Comparison of ENCODE assay signal across 16 cellular contexts in the genomic region with DNA sequence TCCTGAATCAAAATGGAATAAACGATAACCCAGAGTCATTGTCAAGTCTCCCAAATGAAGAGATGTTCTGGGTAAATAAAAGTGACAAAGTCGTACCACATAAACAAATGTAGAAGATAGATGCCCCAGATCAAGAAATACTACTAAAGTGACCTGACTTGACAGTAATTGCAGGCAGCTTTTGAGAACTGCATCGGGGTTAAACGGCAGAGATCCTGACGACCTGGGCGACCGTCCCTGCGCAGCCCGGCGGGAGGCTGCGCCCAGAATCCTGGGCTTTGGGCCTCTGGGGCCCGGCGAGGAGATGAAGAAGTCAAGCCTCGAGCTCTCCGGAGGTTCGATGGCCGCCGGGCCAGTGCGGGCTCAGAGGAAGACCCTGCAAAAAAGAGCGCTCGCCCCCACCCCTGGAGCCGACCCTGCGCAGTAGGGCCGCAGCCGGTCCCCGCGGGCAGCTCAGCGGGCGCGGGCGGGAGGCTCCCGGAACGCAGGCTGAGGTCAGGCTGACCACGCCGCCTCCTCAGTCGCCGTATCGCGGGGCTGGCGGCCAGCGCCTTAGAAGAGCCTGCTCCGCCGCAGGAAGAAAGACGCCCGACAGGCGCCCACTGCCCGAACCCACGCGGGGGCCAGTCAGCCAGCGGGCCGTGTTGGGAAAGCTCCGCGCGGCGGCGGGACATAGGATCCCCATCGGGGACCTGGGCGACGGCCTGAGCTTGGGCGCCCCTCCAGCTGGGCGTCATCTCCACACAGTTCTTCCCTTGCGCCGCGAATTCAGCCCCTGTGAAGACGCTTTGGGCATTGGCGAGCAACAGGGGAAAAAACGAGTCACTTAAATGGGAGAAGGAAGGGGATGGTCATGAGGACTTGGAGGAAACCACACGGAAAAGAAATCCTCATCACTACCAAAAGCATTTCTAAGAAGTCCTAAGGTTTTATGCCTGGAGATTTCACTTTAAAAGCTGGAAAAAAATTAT. TPM values are rescaled to one million over a fixed set of nuclear protein-coding genes. Genes with fewer than 3 reads are reported as not detected.
DNase-seq lines count a peak whose midpoint lies in the region; ATAC-seq, FAIRE-seq and TF ChIP-seq lines count a peak whose summit lies in the region.
"Had no signal": no experiment of that assay in that cellular context is flagged by ENCODE, and none has a peak within 500 bp of the region (broad histone marks: within the 10 kb centered on the region; RNA-seq: fewer than 3 reads in every experiment).

No MANE protein-coding gene starts in this region.

- TF ChIP-seq CTCF in left ventricle myocardium inferior (IDR thresholded peaks at IDR 0.05; ENCODE audit: borderline replicate concordance) = no peak
- TF ChIP-seq CTCF in heart left ventricle (IDR thresholded peaks at IDR 0.05) = no peak
- no peak for TF ChIP-seq CTCF in astrocyte (IDR thresholded peaks at IDR 0.05; ENCODE audit: insufficient read depth, low read depth, low read length)
- no peak for TF ChIP-seq CTCF in upper lobe of right lung (IDR thresholded peaks at IDR 0.05)

- H3K27me3 ChIP-seq in left ventricle myocardium inferior (ENCODE audit: low read depth) (peaks cover 100% of the 10 kb centered on the region), heart left ventricle (peaks cover 58 to 100% (median 97%) of the 10 kb centered on the region in 9 donors), astrocyte (ENCODE audit: insufficient read depth, low read length) (peaks cover 70% of the 10 kb centered on the region), mesenchymal stem cell (ENCODE audit: control insufficient read depth in 1 of 2, insufficient read depth in 1 of 2, low read length in 2 of 2) (peaks cover 82 to 96% of the 10 kb centered on the region in 2 experiments), upper lobe of right lung (peaks cover 79% of the 10 kb centered on the region)

- peaks cover 77% of the 10 kb centered on the region for H3K27me3 Mint-ChIP-seq in astrocyte (ENCODE audit: low read depth, unreplicated experiment)
- H3K27me3 Mint-ChIP-seq in activated naive CD4-positive, alpha-beta T cell treated with anti-CD3 and anti-CD28 coated beads, Interleukin-2, amount 10 ng/mL, durations not matched to agents 7 days and 5 days = peaks cover 73% of the 10 kb centered on the region

- no peaks in the 10 kb centered on the region for H3K36me3 Mint-ChIP-seq in astrocyte (ENCODE audit: low read depth, unreplicated experiment)
- H3K36me3 Mint-ChIP-seq in activated naive CD4-positive, alpha-beta T cell treated with anti-CD3 and anti-CD28 coated beads, Interleukin-2, amount 10 ng/mL, durations not matched to agents 7 days and 5 days = peaks cover 6% of the 10 kb centered on the region

- H2AK5ac ChIP-seq in mesenchymal stem cell (ENCODE audit: low read length, severe bottlenecking) = no peak overlapping the region

- H3K4ac ChIP-seq in mesenchymal stem cell (ENCODE audit: low read depth in 1 of 2, low read length in 2 of 2) = no peak overlapping the region

- H3K4me2 ChIP-seq in astrocyte (ENCODE audit: low read length) (peak overlapping the region; percentile 41), mesenchymal stem cell (ENCODE audit: low read length, poor library complexity, severe bottlenecking) (peak overlapping the region; percentile 23)

- no peak overlapping the region for H2BK5ac ChIP-seq in mesenchymal stem cell (ENCODE audit: low read depth, low read length, poor library complexity, severe bottlenecking)

- no peak overlapping the region for H4K91ac ChIP-seq in mesenchymal stem cell (ENCODE audit: low read length)

- H3K4me1 ChIP-seq in left ventricle myocardium inferior (peaks cover 21% of the 10 kb centered on the region), heart left ventricle (peaks cover 0 to 18% (median 7%) of the 10 kb centered on the region in 12 donors), astrocyte (ENCODE audit: insufficient read depth, low read length) (no peaks in the 10 kb centered on the region), mesenchymal stem cell (ENCODE audit: control insufficient read depth, insufficient read depth, low read depth, low read length) (peaks cover 10% of the 10 kb centered on the region), upper lobe of right lung (no peaks in the 10 kb centered on the region)
- H3K4me1 ChIP-seq: SJCRH30 had no signal

- peaks cover 10% of the 10 kb centered on the region for H3K9me3 Mint-ChIP-seq in astrocyte (ENCODE audit: unreplicated experiment)
- H3K9me3 Mint-ChIP-seq in activated naive CD4-positive, alpha-beta T cell treated with anti-CD3 and anti-CD28 coated beads, Interleukin-2, amount 10 ng/mL, durations not matched to agents 7 days and 5 days = peaks cover 3% of the 10 kb centered on the region

- no peak overlapping the region for H3K9ac ChIP-seq in astrocyte (ENCODE audit: low read length)
- no peak overlapping the region for H3K9ac ChIP-seq in mesenchymal stem cell (ENCODE audit: low read length)

- ATAC-seq in heart left ventricle (no peak), upper lobe of right lung (peak; percentile 7), GM18502 (IDR thresholded peaks at IDR 0.05; ENCODE audit: poor library complexity, unreplicated experiment) (no peak)

- peak overlapping the region; percentile 51 for H3K4me3 Mint-ChIP-seq in astrocyte (ENCODE audit: unreplicated experiment)
- no peak overlapping the region for H3K4me3 Mint-ChIP-seq in activated naive CD4-positive, alpha-beta T cell treated with anti-CD3 and anti-CD28 coated beads, Interleukin-2, amount 10 ng/mL, durations not matched to agents 7 days and 5 days

- H3K4me1 Mint-ChIP-seq in astrocyte (ENCODE audit: low read depth, unreplicated experiment) = no peaks in the 10 kb centered on the region
- peaks cover 3% of the 10 kb centered on the region for H3K4me1 Mint-ChIP-seq in activated naive CD4-positive, alpha-beta T cell treated with anti-CD3 and anti-CD28 coated beads, Interleukin-2, amount 10 ng/mL, durations not matched to agents 7 days and 5 days

- WGBS in heart left ventricle, 4 donors = 2 to 7% (median 3%) methylated on average over 30 to 68 of the region's 68 CpGs
- under 1% methylated on average over 65 of the region's 68 CpGs for WGBS in mesenchymal stem cell

- TF ChIP-seq POLR2A in heart left ventricle (IDR thresholded peaks at IDR 0.05) = no peak

- H3K4me3 ChIP-seq in left ventricle myocardium inferior (peak overlapping the region; percentile 45), heart left ventricle (peak overlapping the region in 5 of 12 donors; percentile 4 to 10 (median 9)), astrocyte (ENCODE audit: insufficient read depth, low read depth, low read length) (no peak overlapping the region), mesenchymal stem cell (ENCODE audit: insufficient read depth in 1 of 2, low read depth in 1 of 2, low read length in 2 of 2) (no peak overlapping the region), upper lobe of right lung (peak overlapping the region; percentile 39)
- H3K4me3 ChIP-seq: SJCRH30 had no signal

- H3K36me3 ChIP-seq in left ventricle myocardium inferior (no peaks in the 10 kb centered on the region), heart left ventricle (no peaks in the 10 kb centered on the region), astrocyte (ENCODE audit: insufficient read depth, low read length) (no peaks in the 10 kb centered on the region), mesenchymal stem cell (ENCODE audit: control insufficient read depth in 1 of 2, insufficient read depth in 2 of 2, low read depth in 1 of 2, low read length in 2 of 2) (no peaks in the 10 kb centered on the region), upper lobe of right lung (no peaks in the 10 kb centered on the region)
- H3K36me3 ChIP-seq: pancreas, SJCRH30 had no signal

- FAIRE-seq in astrocyte (lab: Jason Lieb, UNC) = no peak
- FAIRE-seq: pancreas had no signal

- CTCF ChIA-PET in activated naive CD4-positive, alpha-beta T cell treated with anti-CD3 and anti-CD28 coated beads, Interleukin-2, amount 10 ng/mL, durations not matched to agents 7 days and 5 days (lab: Charles Lee) = no interaction called here

- H3K27ac ChIP-seq in left ventricle myocardium inferior (replicated peaks) (no peak overlapping the region), heart left ventricle (no peak overlapping the region), astrocyte (ENCODE audit: low read depth, low read length) (no peak overlapping the region), mesenchymal stem cell (ENCODE audit: low read length, poor library complexity, severe bottlenecking) (no peak overlapping the region), upper lobe of right lung (peak overlapping the region; percentile 91)
- H3K27ac ChIP-seq: pancreas, SJCRH30 had no signal

- intact Hi-C loops in left ventricle myocardium inferior (cut with micrococcal nuclease) = no loop called here
- intact Hi-C loops in heart left ventricle (cut with DNase I) = no loop called here
- intact Hi-C loops in upper lobe of right lung (cut with DNase I) = no loop called here

- no peak overlapping the region for H2BK120ac ChIP-seq in mesenchymal stem cell (ENCODE audit: low read depth, low read length)

- H3K18ac ChIP-seq in mesenchymal stem cell (ENCODE audit: low read depth in 1 of 2, low read length in 2 of 2) = no peak overlapping the region

- H4K8ac ChIP-seq in mesenchymal stem cell (ENCODE audit: low read length) = no peak overlapping the region

- H3K9me3 ChIP-seq in left ventricle myocardium inferior (replicated peaks) = no peaks in the 10 kb centered on the region
- H3K9me3 ChIP-seq in heart left ventricle = no peaks in the 10 kb centered on the region
- no peaks in the 10 kb centered on the region for H3K9me3 ChIP-seq in astrocyte (ENCODE audit: insufficient read depth, low read depth, low read length)
- peaks cover 6% of the 10 kb centered on the region for H3K9me3 ChIP-seq in mesenchymal stem cell (ENCODE audit: control insufficient read depth, low read length)
- H3K9me3 ChIP-seq in upper lobe of right lung = no peaks in the 10 kb centered on the region
- H3K9me3 ChIP-seq: pancreas had no signal

- no peaks in the 10 kb centered on the region for H4K20me1 ChIP-seq in astrocyte (ENCODE audit: insufficient read depth, low read length)

- H3K79me2 ChIP-seq in astrocyte (ENCODE audit: insufficient read depth, low read length) = no peaks in the 10 kb centered on the region

- peak overlapping the region; percentile 42 for H3K27ac Mint-ChIP-seq in astrocyte (ENCODE audit: unreplicated experiment)
- no peak overlapping the region for H3K27ac Mint-ChIP-seq in activated naive CD4-positive, alpha-beta T cell treated with anti-CD3 and anti-CD28 coated beads, Interleukin-2, amount 10 ng/mL, durations not matched to agents 7 days and 5 days

- H2AFZ ChIP-seq in astrocyte (ENCODE audit: low read depth, low read length) (peak overlapping the region; percentile 10), mesenchymal stem cell (ENCODE audit: low read depth, low read length) (peak overlapping the region; percentile 37)

- H3K14ac ChIP-seq in mesenchymal stem cell (ENCODE audit: low read length in 2 of 2) = no peak overlapping the region

- no peaks in the 10 kb centered on the region for H3K79me1 ChIP-seq in mesenchymal stem cell (replicated peaks; ENCODE audit: low read length, poor library complexity, severe bottlenecking)

- DNase-seq in left ventricle myocardium inferior (no peak), heart left ventricle (no peak), astrocyte (ENCODE audit: low read depth) (no peak), mesenchymal stem cell (no peak), upper lobe of right lung (peak; percentile 76), HuH-7 (ENCODE audit: low spot score) (no peak)
- DNase-seq in activated naive CD4-positive, alpha-beta T cell treated with anti-CD3 and anti-CD28 coated beads, Interleukin-2, amount 10 ng/mL, durations not matched to agents 7 days and 5 days = no peak
- DNase-seq: amygdala, foreskin melanocyte, GDM1, mammary epithelial cell, NCI-H1436 treated with DMSO at 0.1 percent for 48 hours, SJCRH30 had no signal

- no peak overlapping the region for H2BK15ac ChIP-seq in mesenchymal stem cell (ENCODE audit: low read depth, poor library complexity, severe bottlenecking)

- no peak overlapping the region for H2BK12ac ChIP-seq in mesenchymal stem cell (ENCODE audit: low read length in 2 of 2)

- no peak overlapping the region for H3K23ac ChIP-seq in mesenchymal stem cell (ENCODE audit: low read length in 2 of 2)

RNA-seq across cellular contexts. Expression of a gene that starts 16.0 kb away (rescaled TPM):
- total RNA-seq in left ventricle myocardium inferior (not detected), heart left ventricle (not detected), astrocyte (not detected in 2 replicates), upper lobe of right lung (177 TPM)
- polyA plus RNA-seq in heart left ventricle = not detected
- polyA plus RNA-seq in mesenchymal stem cell (2013, experiment 1 of 2) = not detected
- polyA plus RNA-seq in mesenchymal stem cell (2013, experiment 2 of 2) = not detected
- total RNA-seq: mammary epithelial cell, SJCRH30 had no signal
- polyA plus RNA-seq: BJ, mammary epithelial cell, pancreas had no signal

Comparison
In these comparisons a context has a peak if more than half of its experiments do, and no peak if none do; other contexts are left out.
1. H3K4me3 ChIP-seq: peak in left ventricle myocardium inferior (single experiment) and upper lobe of right lung (single experiment); none in astrocyte (single experiment) and mesenchymal stem cell (0 of 2).
2. RNA of a gene that starts 16.0 kb away (total RNA-seq): 177 TPM in upper lobe of right lung (single experiment); not detected in left ventricle myocardium inferior (single experiment), not detected in heart left ventricle and not detected in astrocyte; every median in the first group is over 100 times any median in the second.